Comparison of ENCODE assay signal across 1 cellular context in the genomic region with DNA sequence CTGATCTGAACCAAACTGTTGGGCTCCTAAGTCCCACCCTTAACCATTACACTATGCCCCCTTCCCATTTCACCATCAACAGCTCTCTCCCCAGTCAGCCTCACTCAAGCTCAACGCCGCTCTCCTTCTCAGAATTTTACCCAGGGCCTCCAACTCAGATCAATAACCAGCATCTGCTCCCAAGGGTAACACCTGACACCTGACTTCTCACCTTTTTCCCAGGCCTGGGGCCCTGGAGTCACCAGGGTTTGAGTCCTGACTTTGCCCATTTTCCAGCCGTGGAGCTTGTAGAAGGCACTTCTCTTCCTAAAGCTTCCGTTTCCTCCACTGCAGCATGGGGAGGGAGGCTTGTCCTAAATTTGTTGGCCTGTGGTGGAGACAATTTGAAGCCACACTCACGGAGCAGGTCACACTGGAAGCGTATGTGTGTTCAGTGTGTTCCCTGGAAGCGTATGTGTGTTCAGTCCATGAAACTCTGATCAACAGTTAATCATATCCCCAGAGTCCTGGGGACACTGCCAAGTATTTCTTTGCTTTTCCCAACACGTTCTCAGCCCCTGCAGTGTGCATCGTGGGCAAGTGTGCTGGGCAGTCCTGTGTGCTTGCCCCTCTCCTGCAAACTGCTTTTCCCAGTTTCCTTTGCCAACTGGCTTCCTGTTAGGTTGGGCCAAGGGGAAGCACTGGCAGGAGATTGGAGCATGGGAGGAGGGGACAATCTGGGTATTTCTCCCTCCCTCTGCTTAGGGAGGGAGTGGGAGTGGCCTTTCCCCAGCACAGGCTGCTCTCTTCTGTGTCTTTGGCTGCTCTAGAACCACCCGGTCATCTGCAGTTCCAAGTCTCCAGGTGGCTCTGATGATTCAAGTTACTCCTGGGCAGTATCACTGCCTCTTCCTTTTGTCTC.
TF ChIP-seq lines count a peak whose summit lies in the region.

No MANE protein-coding gene starts in this region.

TF ChIP-seq in HCT116, 20 proteins besides CTCF, POLR2A, EP300 and RAD21 (continued from another document):
- TF ChIP-seq, protein P1, sequence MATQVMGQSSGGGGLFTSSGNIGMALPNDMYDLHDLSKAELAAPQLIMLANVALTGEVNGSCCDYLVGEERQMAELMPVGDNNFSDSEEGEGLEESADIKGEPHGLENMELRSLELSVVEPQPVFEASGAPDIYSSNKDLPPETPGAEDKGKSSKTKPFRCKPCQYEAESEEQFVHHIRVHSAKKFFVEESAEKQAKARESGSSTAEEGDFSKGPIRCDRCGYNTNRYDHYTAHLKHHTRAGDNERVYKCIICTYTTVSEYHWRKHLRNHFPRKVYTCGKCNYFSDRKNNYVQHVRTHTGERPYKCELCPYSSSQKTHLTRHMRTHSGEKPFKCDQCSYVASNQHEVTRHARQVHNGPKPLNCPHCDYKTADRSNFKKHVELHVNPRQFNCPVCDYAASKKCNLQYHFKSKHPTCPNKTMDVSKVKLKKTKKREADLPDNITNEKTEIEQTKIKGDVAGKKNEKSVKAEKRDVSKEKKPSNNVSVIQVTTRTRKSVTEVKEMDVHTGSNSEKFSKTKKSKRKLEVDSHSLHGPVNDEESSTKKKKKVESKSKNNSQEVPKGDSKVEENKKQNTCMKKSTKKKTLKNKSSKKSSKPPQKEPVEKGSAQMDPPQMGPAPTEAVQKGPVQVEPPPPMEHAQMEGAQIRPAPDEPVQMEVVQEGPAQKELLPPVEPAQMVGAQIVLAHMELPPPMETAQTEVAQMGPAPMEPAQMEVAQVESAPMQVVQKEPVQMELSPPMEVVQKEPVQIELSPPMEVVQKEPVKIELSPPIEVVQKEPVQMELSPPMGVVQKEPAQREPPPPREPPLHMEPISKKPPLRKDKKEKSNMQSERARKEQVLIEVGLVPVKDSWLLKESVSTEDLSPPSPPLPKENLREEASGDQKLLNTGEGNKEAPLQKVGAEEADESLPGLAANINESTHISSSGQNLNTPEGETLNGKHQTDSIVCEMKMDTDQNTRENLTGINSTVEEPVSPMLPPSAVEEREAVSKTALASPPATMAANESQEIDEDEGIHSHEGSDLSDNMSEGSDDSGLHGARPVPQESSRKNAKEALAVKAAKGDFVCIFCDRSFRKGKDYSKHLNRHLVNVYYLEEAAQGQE (IDR thresholded peaks at IDR 0.05; ENCODE audit: low read depth), result no peak
- TF ChIP-seq YY1 (IDR thresholded peaks at IDR 0.05; ENCODE audit: extremely low read depth, insufficient replicate concordance, low read depth, low read length), result no peak
